In the genomic region with DNA sequence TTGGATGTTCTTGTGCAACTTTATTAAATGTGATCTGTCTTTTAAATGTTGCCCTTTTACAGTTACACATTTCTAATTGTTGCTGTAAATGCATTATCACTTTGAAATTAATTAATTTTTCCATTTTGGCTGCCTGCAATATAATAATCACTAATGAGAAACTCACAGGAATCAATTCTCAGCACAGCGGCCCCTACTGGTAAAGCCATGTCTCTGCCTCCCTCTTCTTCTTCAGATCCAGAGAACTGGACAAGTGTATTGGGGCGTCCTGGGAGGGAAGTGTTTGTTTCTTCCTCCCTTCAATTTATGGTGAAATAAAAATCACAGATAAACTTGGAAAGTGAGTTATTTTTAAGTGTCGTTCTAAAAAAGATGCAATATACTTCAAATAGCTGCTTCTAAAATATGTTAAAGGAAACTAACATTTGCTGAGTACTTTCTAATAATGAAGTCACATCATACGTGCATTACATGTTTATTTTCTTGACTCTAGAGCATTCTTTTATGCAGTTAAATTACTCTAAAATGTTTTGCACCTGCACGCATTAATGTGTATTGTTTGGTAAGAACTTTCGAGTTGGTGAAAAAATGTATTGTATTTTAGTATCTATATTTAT, we compare ENCODE assay signal across 9 cellular contexts.
DNase-seq lines count a peak whose midpoint lies in the region; ATAC-seq and TF ChIP-seq lines count a peak whose summit lies in the region.
"Had no signal": no experiment of that assay in that cellular context is flagged by ENCODE, and none has a peak within 500 bp of the region (broad histone marks: within the 10 kb centered on the region; RNA-seq: fewer than 3 reads in every experiment).

No MANE protein-coding gene starts in this region.

- H4K20me1 ChIP-seq in OCI-LY7 (ENCODE audit: insufficient read depth, low read length): no peaks in the 10 kb centered on the region

- H3K27ac Mint-ChIP-seq in activated naive CD8-positive, alpha-beta T cell treated with anti-CD3 and anti-CD28 coated beads for 36 hours: no peak overlapping the region
- H3K27ac Mint-ChIP-seq in immature natural killer cell: no peak overlapping the region

- peak; percentile 68 for ATAC-seq in GM19035 (IDR thresholded peaks at IDR 0.05; ENCODE audit: unreplicated experiment)
- ATAC-seq in HG02981 (IDR thresholded peaks at IDR 0.05; ENCODE audit: unreplicated experiment): no peak

- H3K4me3 ChIP-seq in BE2C (ENCODE audit: low read depth, low read length) (no peak overlapping the region), OCI-LY7 (ENCODE audit: low read depth, low read length, poor library complexity, severe bottlenecking) (no peak overlapping the region)

- peaks cover 3% of the 10 kb centered on the region for H3K9me3 ChIP-seq in BE2C
- no peaks in the 10 kb centered on the region for H3K9me3 ChIP-seq in OCI-LY7 (ENCODE audit: low read length)

- DNase-seq in BE2C (peak; percentile 23), OCI-LY7 (ENCODE audit: low spot score) (peak; percentile 38), immature natural killer cell (peak; percentile 9 to 26 (median 12)), NCI-H1417 treated with DMSO at 0.1 percent for 48 hours (lab: John Stamatoyannopoulos, UW) (no peak)
- DNase-seq in activated naive CD8-positive, alpha-beta T cell treated with anti-CD3 and anti-CD28 coated beads for 36 hours: peak; percentile 6
- peak; percentile 1 for DNase-seq in stimulated activated CD8-positive, alpha-beta memory T cell treated with anti-CD3 and anti-CD28 coated beads, Interleukin-15, amount 100 ng/mL, for 24 hours (ENCODE audit: low read depth)

- H3K27me3 Mint-ChIP-seq in activated naive CD8-positive, alpha-beta T cell treated with anti-CD3 and anti-CD28 coated beads for 36 hours: no peaks in the 10 kb centered on the region
- H3K27me3 Mint-ChIP-seq in immature natural killer cell (ENCODE audit: low read depth in 3 of 3): peaks cover 0 to 2% (median 0%) of the 10 kb centered on the region in 3 donors

- no peaks in the 10 kb centered on the region for H3K27me3 ChIP-seq in BE2C

- H3K4me2 ChIP-seq in OCI-LY7 (ENCODE audit: low read length): no peak overlapping the region

- H2AFZ ChIP-seq in OCI-LY7 (ENCODE audit: low read length): no peak overlapping the region

- no peak overlapping the region for H3K4me3 Mint-ChIP-seq in activated naive CD8-positive, alpha-beta T cell treated with anti-CD3 and anti-CD28 coated beads for 36 hours
- H3K4me3 Mint-ChIP-seq in immature natural killer cell: no peak overlapping the region

- POLR2A ChIA-PET in OCI-LY7 (lab: Charles Lee): no interaction called here

- no peaks in the 10 kb centered on the region for H3K36me3 ChIP-seq in BE2C
- no peaks in the 10 kb centered on the region for H3K36me3 ChIP-seq in OCI-LY7 (ENCODE audit: insufficient read depth, low read length)

- TF ChIP-seq CTCF in BE2C (IDR thresholded peaks at IDR 0.05; ENCODE audit: low read depth, low read length) (peak; percentile 80), OCI-LY7 (conservative IDR thresholded peaks at IDR 0.05; ENCODE audit: low read length) (peak; percentile 98)

- no peak overlapping the region for H3K27ac ChIP-seq in OCI-LY7 (ENCODE audit: low read depth, low read length, poor library complexity, severe bottlenecking)
- H3K27ac ChIP-seq: epithelial cell of prostate had no signal

- intact Hi-C loops in OCI-LY7 (cut with micrococcal nuclease; ENCODE audit: unreplicated experiment): no loop called here

- CTCF ChIA-PET in OCI-LY7 (lab: Charles Lee; ENCODE audit: unreplicated experiment): no interaction called here

- H3K4me1 ChIP-seq in BE2C: no peaks in the 10 kb centered on the region
- no peaks in the 10 kb centered on the region for H3K4me1 ChIP-seq in OCI-LY7 (ENCODE audit: insufficient read depth, low read length, poor library complexity, severe bottlenecking)

- no peaks in the 10 kb centered on the region for H3K4me1 Mint-ChIP-seq in activated naive CD8-positive, alpha-beta T cell treated with anti-CD3 and anti-CD28 coated beads for 36 hours
- no peaks in the 10 kb centered on the region for H3K4me1 Mint-ChIP-seq in immature natural killer cell

- BruUV-seq in OCI-LY7 (replicated peaks; lab: Mats Ljungman, UMichigan): no TSS peak

- no peaks in the 10 kb centered on the region for H3K79me2 ChIP-seq in OCI-LY7 (ENCODE audit: insufficient read depth, low read depth, low read length)

- H3K9me3 Mint-ChIP-seq in activated naive CD8-positive, alpha-beta T cell treated with anti-CD3 and anti-CD28 coated beads for 36 hours: no peaks in the 10 kb centered on the region
- H3K9me3 Mint-ChIP-seq in immature natural killer cell: no peaks in the 10 kb centered on the region

- H3K36me3 Mint-ChIP-seq in activated naive CD8-positive, alpha-beta T cell treated with anti-CD3 and anti-CD28 coated beads for 36 hours: peaks cover 20% of the 10 kb centered on the region
- peaks cover 4 to 19% (median 16%) of the 10 kb centered on the region in 3 donors for H3K36me3 Mint-ChIP-seq in immature natural killer cell

- H3K9me2 ChIP-seq in OCI-LY7 (ENCODE audit: insufficient read depth, low read length): no peaks in the 10 kb centered on the region
